ENCODE assay signal across 14 cellular contexts in genomic region chr1:982765-983436, GRCh38. TPM values are rescaled to one million over a fixed set of nuclear protein-coding genes. Genes with fewer than 3 reads are reported as not detected.
A peak's percentile ranks its signal among the peaks of the same experiment; 100 is the strongest.
DNase-seq lines count a peak whose midpoint lies in the region; ATAC-seq and TF ChIP-seq lines count a peak whose summit lies in the region.
"Had no signal": no experiment of that assay in that cellular context is flagged by ENCODE, and none has a peak within 500 bp of the region (broad histone marks: within the 10 kb centered on the region; RNA-seq: fewer than 3 reads in every experiment).

No MANE protein-coding gene starts in this region.

- BruUV-seq in PC-3 (replicated peaks; lab: Mats Ljungman, UMichigan): no TSS peak

- H3K4me2 ChIP-seq in PC-3 (ENCODE audit: low read length): peak overlapping the region; percentile 85

- peaks cover 11% of the 10 kb centered on the region for H3K27me3 ChIP-seq in PC-3 (ENCODE audit: low read length)

- ATAC-seq in PC-3 (peak; percentile 43), left ventricle myocardium superior (no peak), GM18511 (IDR thresholded peaks at IDR 0.05; ENCODE audit: unreplicated experiment) (no peak), GM18858 (IDR thresholded peaks at IDR 0.05; ENCODE audit: unreplicated experiment) (no peak)

- H3K4me3 Mint-ChIP-seq in progenitor cell of endocrine pancreas (ENCODE audit: low read depth): no peak overlapping the region
- H3K4me3 Mint-ChIP-seq: CD8-positive, alpha-beta memory T cell; IgD-negative memory B cell had no signal

- H3K9me2 ChIP-seq in PC-3 (replicated peaks; ENCODE audit: low read length): no peaks in the 10 kb centered on the region

- H3K4me1 ChIP-seq in PC-3 (ENCODE audit: insufficient read depth, low read length): peaks cover 19% of the 10 kb centered on the region

- peak overlapping the region; percentile 33 for H3K27ac Mint-ChIP-seq in progenitor cell of endocrine pancreas
- H3K27ac Mint-ChIP-seq: IgD-negative memory B cell had no signal

- TF ChIP-seq CTCF in PC-3 (conservative IDR thresholded peaks at IDR 0.05; ENCODE audit: low read depth, low read length): no peak
- TF ChIP-seq CTCF in progenitor cell of endocrine pancreas (IDR thresholded peaks at IDR 0.05; ENCODE audit: unreplicated experiment): no peak
- TF ChIP-seq CTCF in GM20000 (IDR thresholded peaks at IDR 0.05; ENCODE audit: extremely low read depth, missing control alignments): no peak

- H3F3A ChIP-seq in PC-3 (ENCODE audit: low read length, unreplicated experiment): no peaks in the 10 kb centered on the region

- H3K36me3 Mint-ChIP-seq in progenitor cell of endocrine pancreas (ENCODE audit: insufficient read depth): peaks cover 2% of the 10 kb centered on the region
- H3K36me3 Mint-ChIP-seq: CD8-positive, alpha-beta memory T cell; IgD-negative memory B cell had no signal

- no peaks in the 10 kb centered on the region for H3K79me2 ChIP-seq in PC-3 (ENCODE audit: low read length)

- no peaks in the 10 kb centered on the region for H3K4me1 Mint-ChIP-seq in progenitor cell of endocrine pancreas (ENCODE audit: low read depth)
- H3K4me1 Mint-ChIP-seq: IgD-negative memory B cell had no signal

- H3K27me3 Mint-ChIP-seq in progenitor cell of endocrine pancreas: peaks cover 38% of the 10 kb centered on the region

- H3K36me3 ChIP-seq in PC-3 (ENCODE audit: low read depth, low read length): no peaks in the 10 kb centered on the region
- H3K36me3 ChIP-seq: BLaER1 had no signal

- H3K9me3 Mint-ChIP-seq in progenitor cell of endocrine pancreas (ENCODE audit: low read depth): peaks cover 4% of the 10 kb centered on the region
- H3K9me3 Mint-ChIP-seq: CD8-positive, alpha-beta memory T cell; IgD-negative memory B cell had no signal

- H3K9me3 ChIP-seq in PC-3 (ENCODE audit: low read length): no peaks in the 10 kb centered on the region
- H3K9me3 ChIP-seq: BLaER1 had no signal

- peak overlapping the region; percentile 69 for H2AFZ ChIP-seq in PC-3 (ENCODE audit: low read length)

- CTCF ChIA-PET in PC-3 (lab: Charles Lee): interaction anchor here (0.6 to 3.1 kb wide), 10 partner anchors 16 to 632 kb away, joined by 3 to 23 read pairs (median 4); partner anchors contain the start of genes ISG15, PLEKHN1 and RNF223

- H3K4me3 ChIP-seq in PC-3 (ENCODE audit: low read length): peak overlapping the region; percentile 60
- H3K4me3 ChIP-seq: BLaER1 had no signal

- DNase-seq in Daoy (ENCODE audit: low read depth) (peak; percentile 35), PC-3 (peak; percentile 58), left ventricle myocardium superior (peak; percentile 43), progenitor cell of endocrine pancreas (ENCODE audit: low spot score, unreplicated experiment) (no peak), GM20000 (ENCODE audit: low spot score) (no peak)
- DNase-seq: EL, NCI-H146, NCI-H345, SHP77 treated with DMSO at 0.1 percent for 48 hours had no signal

- no peak overlapping the region for H3K27ac ChIP-seq in PC-3 (ENCODE audit: low read length)
- H3K27ac ChIP-seq: BLaER1 had no signal

- no peak overlapping the region for H3K9ac ChIP-seq in PC-3 (ENCODE audit: low read length)

- no peaks in the 10 kb centered on the region for H4K20me1 ChIP-seq in PC-3 (ENCODE audit: low read length)
- H4K20me1 ChIP-seq: BLaER1 had no signal

- intact Hi-C loops in PC-3 (cut with micrococcal nuclease): no loop called here
- intact Hi-C loops in left ventricle myocardium superior (cut with micrococcal nuclease): no loop called here

- POLR2A ChIA-PET in PC-3 (lab: Charles Lee; ENCODE audit: unreplicated experiment): no interaction called here

RNA-seq across cellular contexts. Expression of gene PERM1, which starts 1.0 kb away (rescaled TPM):
- total RNA-seq in Daoy (2014; rRNA removed; shearing (Covaris generic)): not detected in 2 replicates
- 0.47 and 1.1 TPM in 2 replicates for total RNA-seq in PC-3 (2014; rRNA removed)
- 187 TPM for total RNA-seq in left ventricle myocardium superior
- not detected in 2 replicates for total RNA-seq in progenitor cell of endocrine pancreas
- total RNA-seq: CD8-positive, alpha-beta memory T cell had no signal

RNA-seq across cellular contexts. Expression of gene PLEKHN1, which starts 16.6 kb away (rescaled TPM):
- total RNA-seq in Daoy (2014; rRNA removed; shearing (Covaris generic)): 0.11 and 3.8 TPM in 2 replicates
- total RNA-seq in PC-3 (2014; rRNA removed) (14.0 and 18.3 TPM in 2 replicates), left ventricle myocardium superior (not detected), progenitor cell of endocrine pancreas (1.1 and 1.9 TPM in 2 replicates)

RNA-seq across cellular contexts. Expression of gene HES4, which starts 17.0 kb away (rescaled TPM):
- total RNA-seq in Daoy (2014; rRNA removed; shearing (Covaris generic)): 30.1 and 36.3 TPM in 2 replicates
- total RNA-seq in PC-3 (2014; rRNA removed) (233 and 379 TPM in 2 replicates), left ventricle myocardium superior (39.4 TPM), progenitor cell of endocrine pancreas (83.8 and 87.4 TPM in 2 replicates)

RNA-seq across cellular contexts. Expression of gene KLHL17, which starts 22.5 kb away (rescaled TPM):
- total RNA-seq in Daoy (2014; rRNA removed; shearing (Covaris generic)): 9.4 and 13.9 TPM in 2 replicates
- total RNA-seq in PC-3 (2014; rRNA removed) (29.8 and 32.1 TPM in 2 replicates), left ventricle myocardium superior (6.6 TPM), progenitor cell of endocrine pancreas (45.3 and 47.5 TPM in 2 replicates)

RNA-seq across cellular contexts. Expression of gene NOC2L, which starts 23.8 kb away (rescaled TPM):
- 256 and 271 TPM in 2 replicates for total RNA-seq in Daoy (2014; rRNA removed; shearing (Covaris generic))
- 262 and 340 TPM in 2 replicates for total RNA-seq in PC-3 (2014; rRNA removed)
- 46.8 TPM for total RNA-seq in left ventricle myocardium superior
- 71.9 and 78.2 TPM in 2 replicates for total RNA-seq in progenitor cell of endocrine pancreas

Comparison
In these comparisons a context has a peak if more than half of its experiments do, and no peak if none do; other contexts are left out.
1. DNase-seq: peak in Daoy (single experiment), PC-3 (single experiment) and left ventricle myocardium superior (single experiment); none in progenitor cell of endocrine pancreas (single experiment) and GM20000 (single experiment).
2. RNA of gene PERM1, which starts 1.0 kb away (total RNA-seq): 187 TPM in left ventricle myocardium superior (single experiment); 0.47 to 1.1 TPM in PC-3, not detected in progenitor cell of endocrine pancreas and not detected in Daoy; every median in the first group is over 10 times any median in the second.